In the genomic region with DNA sequence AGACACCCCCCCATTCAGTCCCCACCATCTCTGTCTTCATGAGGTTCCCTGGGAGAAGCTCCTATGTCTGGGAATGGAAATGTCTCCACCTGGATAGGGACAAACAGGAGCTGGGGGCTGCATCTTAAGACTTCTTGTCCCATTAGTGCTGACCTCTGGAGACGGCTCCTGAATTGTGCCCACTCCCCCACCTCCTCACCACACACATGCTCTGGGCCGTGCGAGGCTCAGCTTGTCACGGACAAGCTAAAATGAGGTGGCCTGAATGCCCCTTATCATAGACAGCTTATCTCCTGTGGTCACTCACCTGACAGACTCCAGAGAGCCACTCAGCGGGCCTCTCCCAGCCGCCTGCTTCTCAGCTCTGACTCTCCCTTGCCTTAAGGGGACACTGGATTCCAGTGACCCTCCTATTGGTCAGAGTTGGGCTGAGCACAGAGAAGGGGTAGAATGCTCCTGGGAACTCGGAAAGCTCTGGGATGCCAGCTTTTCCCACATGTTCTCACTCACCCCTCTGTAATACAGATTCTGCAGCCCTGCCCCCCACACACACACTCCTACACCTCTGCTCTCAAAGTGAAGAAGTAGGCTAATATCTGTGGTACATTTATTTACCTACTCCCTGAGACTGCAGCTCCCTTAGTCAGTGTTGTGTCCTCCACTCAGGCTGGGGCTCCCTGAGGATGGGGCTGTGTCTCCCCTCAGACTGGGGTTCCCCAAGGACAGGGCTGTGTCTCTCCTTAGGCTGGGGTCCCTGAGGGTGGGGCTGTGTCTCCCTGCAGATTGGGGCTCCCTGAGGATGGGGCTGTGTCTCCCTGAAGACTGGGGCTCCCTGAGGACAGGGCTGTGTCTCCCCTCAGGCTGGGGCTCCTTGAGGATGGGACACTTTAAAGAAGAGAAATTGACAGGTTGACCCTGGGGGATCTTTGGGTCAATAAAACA, we compare ENCODE assay signal across 1 cellular context.
TF ChIP-seq lines count a peak whose summit lies in the region.

No MANE protein-coding gene starts in this region.

TF ChIP-seq in K562, 482 proteins besides CTCF, POLR2A, EP300 and RAD21 (continued from another document and continues in another):
- TF ChIP-seq, protein P1, sequence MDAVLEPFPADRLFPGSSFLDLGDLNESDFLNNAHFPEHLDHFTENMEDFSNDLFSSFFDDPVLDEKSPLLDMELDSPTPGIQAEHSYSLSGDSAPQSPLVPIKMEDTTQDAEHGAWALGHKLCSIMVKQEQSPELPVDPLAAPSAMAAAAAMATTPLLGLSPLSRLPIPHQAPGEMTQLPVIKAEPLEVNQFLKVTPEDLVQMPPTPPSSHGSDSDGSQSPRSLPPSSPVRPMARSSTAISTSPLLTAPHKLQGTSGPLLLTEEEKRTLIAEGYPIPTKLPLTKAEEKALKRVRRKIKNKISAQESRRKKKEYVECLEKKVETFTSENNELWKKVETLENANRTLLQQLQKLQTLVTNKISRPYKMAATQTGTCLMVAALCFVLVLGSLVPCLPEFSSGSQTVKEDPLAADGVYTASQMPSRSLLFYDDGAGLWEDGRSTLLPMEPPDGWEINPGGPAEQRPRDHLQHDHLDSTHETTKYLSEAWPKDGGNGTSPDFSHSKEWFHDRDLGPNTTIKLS (IDR thresholded peaks at IDR 0.05; ENCODE audit: borderline replicate concordance, low read depth): 0 out of 2 replicates have a peak, but pooled peaks have one; percentile 39
- TF ChIP-seq ZNF184 (CRISPR knock-in tag; IDR thresholded peaks at IDR 0.05) (no peak), GATA2 (CRISPR knock-in tag; IDR thresholded peaks at IDR 0.05) (peak; percentile 69), MTF1 (CRISPR knock-in tag; IDR thresholded peaks at IDR 0.05; ENCODE audit: borderline replicate concordance) (peak; percentile 77; the same call in 1 of the 2 replicates), ZNF766 (CRISPR knock-in tag; conservative IDR thresholded peaks at IDR 0.05) (peak; percentile 76), ZNF75A (CRISPR knock-in tag; IDR thresholded peaks at IDR 0.05) (peak; percentile 91), NR2C2 (CRISPR knock-in tag; IDR thresholded peaks at IDR 0.05) (no peak; the same call in 1 of the 2 replicates), NR2C2 (tag; IDR thresholded peaks at IDR 0.05) (peak; percentile 67), CBFA2T3 (IDR thresholded peaks at IDR 0.05) (peak; percentile 52), OTX1 (CRISPR knock-in tag; IDR thresholded peaks at IDR 0.05) (peak; percentile 68; the same call in 1 of the 2 replicates), IRF2 (CRISPR knock-in tag; IDR thresholded peaks at IDR 0.05) (no peak), MED1 (CRISPR knock-in tag; IDR thresholded peaks at IDR 0.05; ENCODE audit: borderline replicate concordance) (no peak), ZNF347 (CRISPR knock-in tag; IDR thresholded peaks at IDR 0.05; ENCODE audit: low read depth) (no peak), SNRNP70 (optimal IDR thresholded peaks at IDR 0.05; ENCODE audit: low read depth, low read length) (no peak), HDAC2 (IDR thresholded peaks at IDR 0.05) (peak; percentile 76), BHLHE40 (IDR thresholded peaks at IDR 0.05; ENCODE audit: low read length) (peak; percentile 94), SNIP1 (IDR thresholded peaks at IDR 0.05; ENCODE audit: low read depth) (no peak), NELFE (IDR thresholded peaks at IDR 0.05; ENCODE audit: insufficient read depth, insufficient read length) (no peak), NR2F6 (CRISPR knock-in tag; IDR thresholded peaks at IDR 0.05) (0 out of 2 replicates have a peak, but pooled peaks have one; percentile 12), HDAC1 (IDR thresholded peaks at IDR 0.05) (peak in 1 of 2 experiments; percentile 25; a peak in 1 of 4 replicates), KLF6 (CRISPR knock-in tag; IDR thresholded peaks at IDR 0.05; ENCODE audit: borderline replicate concordance) (0 out of 2 replicates have a peak, but pooled peaks have one; percentile 57), KDM4B (IDR thresholded peaks at IDR 0.05; ENCODE audit: borderline replicate concordance in 2 of 2, low read depth in 1 of 2) (no peak; a peak in 1 of 4 replicates), EHMT2 (IDR thresholded peaks at IDR 0.05) (no peak), CBX5 (IDR thresholded peaks at IDR 0.05; ENCODE audit: borderline replicate concordance, low read depth) (no peak), SIN3A (IDR thresholded peaks at IDR 0.05; ENCODE audit: borderline replicate concordance in 2 of 2, control insufficient read depth in 1 of 2, low read depth in 2 of 2, low read length in 2 of 2) (no peak)
- TF ChIP-seq, protein P2, sequence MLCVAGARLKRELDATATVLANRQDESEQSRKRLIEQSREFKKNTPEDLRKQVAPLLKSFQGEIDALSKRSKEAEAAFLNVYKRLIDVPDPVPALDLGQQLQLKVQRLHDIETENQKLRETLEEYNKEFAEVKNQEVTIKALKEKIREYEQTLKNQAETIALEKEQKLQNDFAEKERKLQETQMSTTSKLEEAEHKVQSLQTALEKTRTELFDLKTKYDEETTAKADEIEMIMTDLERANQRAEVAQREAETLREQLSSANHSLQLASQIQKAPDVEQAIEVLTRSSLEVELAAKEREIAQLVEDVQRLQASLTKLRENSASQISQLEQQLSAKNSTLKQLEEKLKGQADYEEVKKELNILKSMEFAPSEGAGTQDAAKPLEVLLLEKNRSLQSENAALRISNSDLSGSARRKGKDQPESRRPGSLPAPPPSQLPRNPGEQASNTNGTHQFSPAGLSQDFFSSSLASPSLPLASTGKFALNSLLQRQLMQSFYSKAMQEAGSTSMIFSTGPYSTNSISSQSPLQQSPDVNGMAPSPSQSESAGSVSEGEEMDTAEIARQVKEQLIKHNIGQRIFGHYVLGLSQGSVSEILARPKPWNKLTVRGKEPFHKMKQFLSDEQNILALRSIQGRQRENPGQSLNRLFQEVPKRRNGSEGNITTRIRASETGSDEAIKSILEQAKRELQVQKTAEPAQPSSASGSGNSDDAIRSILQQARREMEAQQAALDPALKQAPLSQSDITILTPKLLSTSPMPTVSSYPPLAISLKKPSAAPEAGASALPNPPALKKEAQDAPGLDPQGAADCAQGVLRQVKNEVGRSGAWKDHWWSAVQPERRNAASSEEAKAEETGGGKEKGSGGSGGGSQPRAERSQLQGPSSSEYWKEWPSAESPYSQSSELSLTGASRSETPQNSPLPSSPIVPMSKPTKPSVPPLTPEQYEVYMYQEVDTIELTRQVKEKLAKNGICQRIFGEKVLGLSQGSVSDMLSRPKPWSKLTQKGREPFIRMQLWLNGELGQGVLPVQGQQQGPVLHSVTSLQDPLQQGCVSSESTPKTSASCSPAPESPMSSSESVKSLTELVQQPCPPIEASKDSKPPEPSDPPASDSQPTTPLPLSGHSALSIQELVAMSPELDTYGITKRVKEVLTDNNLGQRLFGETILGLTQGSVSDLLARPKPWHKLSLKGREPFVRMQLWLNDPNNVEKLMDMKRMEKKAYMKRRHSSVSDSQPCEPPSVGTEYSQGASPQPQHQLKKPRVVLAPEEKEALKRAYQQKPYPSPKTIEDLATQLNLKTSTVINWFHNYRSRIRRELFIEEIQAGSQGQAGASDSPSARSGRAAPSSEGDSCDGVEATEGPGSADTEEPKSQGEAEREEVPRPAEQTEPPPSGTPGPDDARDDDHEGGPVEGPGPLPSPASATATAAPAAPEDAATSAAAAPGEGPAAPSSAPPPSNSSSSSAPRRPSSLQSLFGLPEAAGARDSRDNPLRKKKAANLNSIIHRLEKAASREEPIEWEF (CRISPR knock-in tag; IDR thresholded peaks at IDR 0.05): no peak
- TF ChIP-seq, protein P3, sequence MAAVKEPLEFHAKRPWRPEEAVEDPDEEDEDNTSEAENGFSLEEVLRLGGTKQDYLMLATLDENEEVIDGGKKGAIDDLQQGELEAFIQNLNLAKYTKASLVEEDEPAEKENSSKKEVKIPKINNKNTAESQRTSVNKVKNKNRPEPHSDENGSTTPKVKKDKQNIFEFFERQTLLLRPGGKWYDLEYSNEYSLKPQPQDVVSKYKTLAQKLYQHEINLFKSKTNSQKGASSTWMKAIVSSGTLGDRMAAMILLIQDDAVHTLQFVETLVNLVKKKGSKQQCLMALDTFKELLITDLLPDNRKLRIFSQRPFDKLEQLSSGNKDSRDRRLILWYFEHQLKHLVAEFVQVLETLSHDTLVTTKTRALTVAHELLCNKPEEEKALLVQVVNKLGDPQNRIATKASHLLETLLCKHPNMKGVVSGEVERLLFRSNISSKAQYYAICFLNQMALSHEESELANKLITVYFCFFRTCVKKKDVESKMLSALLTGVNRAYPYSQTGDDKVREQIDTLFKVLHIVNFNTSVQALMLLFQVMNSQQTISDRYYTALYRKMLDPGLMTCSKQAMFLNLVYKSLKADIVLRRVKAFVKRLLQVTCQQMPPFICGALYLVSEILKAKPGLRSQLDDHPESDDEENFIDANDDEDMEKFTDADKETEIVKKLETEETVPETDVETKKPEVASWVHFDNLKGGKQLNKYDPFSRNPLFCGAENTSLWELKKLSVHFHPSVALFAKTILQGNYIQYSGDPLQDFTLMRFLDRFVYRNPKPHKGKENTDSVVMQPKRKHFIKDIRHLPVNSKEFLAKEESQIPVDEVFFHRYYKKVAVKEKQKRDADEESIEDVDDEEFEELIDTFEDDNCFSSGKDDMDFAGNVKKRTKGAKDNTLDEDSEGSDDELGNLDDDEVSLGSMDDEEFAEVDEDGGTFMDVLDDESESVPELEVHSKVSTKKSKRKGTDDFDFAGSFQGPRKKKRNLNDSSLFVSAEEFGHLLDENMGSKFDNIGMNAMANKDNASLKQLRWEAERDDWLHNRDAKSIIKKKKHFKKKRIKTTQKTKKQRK (IDR thresholded peaks at IDR 0.05; ENCODE audit: borderline replicate concordance, low read depth, low read length): no peak
- TF ChIP-seq, protein P4, sequence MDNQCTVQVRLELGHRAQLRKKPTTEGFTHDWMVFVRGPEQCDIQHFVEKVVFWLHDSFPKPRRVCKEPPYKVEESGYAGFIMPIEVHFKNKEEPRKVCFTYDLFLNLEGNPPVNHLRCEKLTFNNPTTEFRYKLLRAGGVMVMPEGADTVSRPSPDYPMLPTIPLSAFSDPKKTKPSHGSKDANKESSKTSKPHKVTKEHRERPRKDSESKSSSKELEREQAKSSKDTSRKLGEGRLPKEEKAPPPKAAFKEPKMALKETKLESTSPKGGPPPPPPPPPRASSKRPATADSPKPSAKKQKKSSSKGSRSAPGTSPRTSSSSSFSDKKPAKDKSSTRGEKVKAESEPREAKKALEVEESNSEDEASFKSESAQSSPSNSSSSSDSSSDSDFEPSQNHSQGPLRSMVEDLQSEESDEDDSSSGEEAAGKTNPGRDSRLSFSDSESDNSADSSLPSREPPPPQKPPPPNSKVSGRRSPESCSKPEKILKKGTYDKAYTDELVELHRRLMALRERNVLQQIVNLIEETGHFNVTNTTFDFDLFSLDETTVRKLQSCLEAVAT (IDR thresholded peaks at IDR 0.05): peak in 1 of 2 experiments; percentile 89; a peak in 2 of 4 replicates
- TF ChIP-seq, protein P5, sequence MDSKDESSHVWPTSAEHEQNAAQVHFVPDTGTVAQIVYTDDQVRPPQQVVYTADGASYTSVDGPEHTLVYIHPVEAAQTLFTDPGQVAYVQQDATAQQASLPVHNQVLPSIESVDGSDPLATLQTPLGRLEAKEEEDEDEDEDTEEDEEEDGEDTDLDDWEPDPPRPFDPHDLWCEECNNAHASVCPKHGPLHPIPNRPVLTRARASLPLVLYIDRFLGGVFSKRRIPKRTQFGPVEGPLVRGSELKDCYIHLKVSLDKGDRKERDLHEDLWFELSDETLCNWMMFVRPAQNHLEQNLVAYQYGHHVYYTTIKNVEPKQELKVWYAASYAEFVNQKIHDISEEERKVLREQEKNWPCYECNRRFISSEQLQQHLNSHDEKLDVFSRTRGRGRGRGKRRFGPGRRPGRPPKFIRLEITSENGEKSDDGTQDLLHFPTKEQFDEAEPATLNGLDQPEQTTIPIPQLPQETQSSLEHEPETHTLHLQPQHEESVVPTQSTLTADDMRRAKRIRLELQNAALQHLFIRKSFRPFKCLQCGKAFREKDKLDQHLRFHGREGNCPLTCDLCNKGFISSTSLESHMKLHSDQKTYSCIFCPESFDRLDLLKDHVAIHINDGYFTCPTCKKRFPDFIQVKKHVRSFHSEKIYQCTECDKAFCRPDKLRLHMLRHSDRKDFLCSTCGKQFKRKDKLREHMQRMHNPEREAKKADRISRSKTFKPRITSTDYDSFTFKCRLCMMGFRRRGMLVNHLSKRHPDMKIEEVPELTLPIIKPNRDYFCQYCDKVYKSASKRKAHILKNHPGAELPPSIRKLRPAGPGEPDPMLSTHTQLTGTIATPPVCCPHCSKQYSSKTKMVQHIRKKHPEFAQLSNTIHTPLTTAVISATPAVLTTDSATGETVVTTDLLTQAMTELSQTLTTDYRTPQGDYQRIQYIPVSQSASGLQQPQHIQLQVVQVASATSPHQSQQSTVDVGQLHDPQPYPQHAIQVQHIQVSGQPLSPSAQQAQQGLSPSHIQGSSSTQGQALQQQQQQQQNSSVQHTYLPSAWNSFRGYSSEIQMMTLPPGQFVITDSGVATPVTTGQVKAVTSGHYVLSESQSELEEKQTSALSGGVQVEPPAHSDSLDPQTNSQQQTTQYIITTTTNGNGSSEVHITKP (IDR thresholded peaks at IDR 0.05; ENCODE audit: partially characterized antibody): peak; percentile 48
- TF ChIP-seq, protein P6, sequence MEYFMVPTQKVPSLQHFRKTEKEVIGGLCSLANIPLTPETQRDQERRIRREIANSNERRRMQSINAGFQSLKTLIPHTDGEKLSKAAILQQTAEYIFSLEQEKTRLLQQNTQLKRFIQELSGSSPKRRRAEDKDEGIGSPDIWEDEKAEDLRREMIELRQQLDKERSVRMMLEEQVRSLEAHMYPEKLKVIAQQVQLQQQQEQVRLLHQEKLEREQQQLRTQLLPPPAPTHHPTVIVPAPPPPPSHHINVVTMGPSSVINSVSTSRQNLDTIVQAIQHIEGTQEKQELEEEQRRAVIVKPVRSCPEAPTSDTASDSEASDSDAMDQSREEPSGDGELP (CRISPR knock-in tag; IDR thresholded peaks at IDR 0.05; ENCODE audit: borderline replicate concordance): peak; percentile 95
- TF ChIP-seq, protein P7, sequence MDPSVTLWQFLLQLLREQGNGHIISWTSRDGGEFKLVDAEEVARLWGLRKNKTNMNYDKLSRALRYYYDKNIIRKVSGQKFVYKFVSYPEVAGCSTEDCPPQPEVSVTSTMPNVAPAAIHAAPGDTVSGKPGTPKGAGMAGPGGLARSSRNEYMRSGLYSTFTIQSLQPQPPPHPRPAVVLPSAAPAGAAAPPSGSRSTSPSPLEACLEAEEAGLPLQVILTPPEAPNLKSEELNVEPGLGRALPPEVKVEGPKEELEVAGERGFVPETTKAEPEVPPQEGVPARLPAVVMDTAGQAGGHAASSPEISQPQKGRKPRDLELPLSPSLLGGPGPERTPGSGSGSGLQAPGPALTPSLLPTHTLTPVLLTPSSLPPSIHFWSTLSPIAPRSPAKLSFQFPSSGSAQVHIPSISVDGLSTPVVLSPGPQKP (CRISPR knock-in tag; IDR thresholded peaks at IDR 0.05): no peak
- TF ChIP-seq, protein P8, sequence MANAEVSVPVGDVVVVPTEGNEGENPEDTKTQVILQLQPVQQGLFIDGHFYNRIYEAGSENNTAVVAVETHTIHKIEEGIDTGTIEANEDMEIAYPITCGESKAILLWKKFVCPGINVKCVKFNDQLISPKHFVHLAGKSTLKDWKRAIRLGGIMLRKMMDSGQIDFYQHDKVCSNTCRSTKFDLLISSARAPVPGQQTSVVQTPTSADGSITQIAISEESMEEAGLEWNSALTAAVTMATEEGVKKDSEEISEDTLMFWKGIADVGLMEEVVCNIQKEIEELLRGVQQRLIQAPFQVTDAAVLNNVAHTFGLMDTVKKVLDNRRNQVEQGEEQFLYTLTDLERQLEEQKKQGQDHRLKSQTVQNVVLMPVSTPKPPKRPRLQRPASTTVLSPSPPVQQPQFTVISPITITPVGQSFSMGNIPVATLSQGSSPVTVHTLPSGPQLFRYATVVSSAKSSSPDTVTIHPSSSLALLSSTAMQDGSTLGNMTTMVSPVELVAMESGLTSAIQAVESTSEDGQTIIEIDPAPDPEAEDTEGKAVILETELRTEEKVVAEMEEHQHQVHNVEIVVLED (CRISPR knock-in tag; IDR thresholded peaks at IDR 0.05): peak; percentile 57; the same call in 1 of the 2 replicates
